28 cellular contexts compared by ENCODE assay signal in genomic region chr4:38065900-38066299, GRCh38.
"Had no signal": no experiment of that assay in that cellular context is flagged by ENCODE, and none has a peak within 500 bp of the region (broad histone marks: within the 10 kb centered on the region; RNA-seq: fewer than 3 reads in every experiment).

No MANE protein-coding gene starts in this region.

- H3K4me3 Mint-ChIP-seq: dendritic cell treated with granulocyte-macrophage colony-stimulating factor and Interleukin-4, amounts not matched to agents 40 ng/mL and 50 ng/mL, for 4 days; effector memory CD8-positive, alpha-beta T cell; endodermal cell had no signal

- H3K27me3 ChIP-seq: colonic mucosa, dorsolateral prefrontal cortex, esophagus muscularis mucosa, esophagus squamous epithelium, foreskin keratinocyte, gastrocnemius medialis, gastroesophageal sphincter, heart left ventricle, heart right ventricle had no signal

- ATAC-seq: effector memory CD8-positive, alpha-beta T cell; esophagus mucosa; foreskin keratinocyte; gastrocnemius medialis; gastroesophageal sphincter; heart left ventricle; heart right ventricle had no signal

- DNase-seq: colonic mucosa; cortex of kidney; dermis blood vessel endothelial cell; dorsolateral prefrontal cortex; effector CD4-positive, alpha-beta T cell; effector CD8-positive, alpha-beta T cell; effector memory CD4-positive, alpha-beta T cell; effector memory CD8-positive, alpha-beta T cell; endodermal cell; esophagus squamous epithelium; foreskin fibroblast; foreskin keratinocyte; foreskin melanocyte; gastrocnemius medialis; glutamatergic neuron; head of caudate nucleus; heart left ventricle; heart right ventricle had no signal

- H3K9me3 Mint-ChIP-seq: dendritic cell treated with granulocyte-macrophage colony-stimulating factor and Interleukin-4, amounts not matched to agents 40 ng/mL and 50 ng/mL, for 4 days; effector memory CD8-positive, alpha-beta T cell; endodermal cell had no signal

- H3K9me3 ChIP-seq: colonic mucosa, esophagus muscularis mucosa, esophagus squamous epithelium, gastrocnemius medialis, gastroesophageal sphincter, heart left ventricle, heart right ventricle had no signal

- H3K4me3 ChIP-seq: colonic mucosa, coronary artery, dorsolateral prefrontal cortex, esophagus muscularis mucosa, esophagus squamous epithelium, gastrocnemius medialis, gastroesophageal sphincter, heart left ventricle, heart right ventricle had no signal

- H3K27ac Mint-ChIP-seq: dendritic cell treated with granulocyte-macrophage colony-stimulating factor and Interleukin-4, amounts not matched to agents 40 ng/mL and 50 ng/mL, for 4 days; effector memory CD8-positive, alpha-beta T cell; endodermal cell had no signal

- H3K27ac ChIP-seq: colonic mucosa, coronary artery, dorsolateral prefrontal cortex, epithelial cell of prostate, esophagus muscularis mucosa, esophagus squamous epithelium, foreskin keratinocyte, gastrocnemius medialis, gastroesophageal sphincter had no signal

- FAIRE-seq: colon, endometrium, endothelial cell of umbilical vein, frontal cortex had no signal

- H3K27me3 Mint-ChIP-seq: dendritic cell treated with granulocyte-macrophage colony-stimulating factor and Interleukin-4, amounts not matched to agents 40 ng/mL and 50 ng/mL, for 4 days; effector memory CD8-positive, alpha-beta T cell had no signal
